Comparison of ENCODE assay signal across 1 cellular context in genomic region chr2:176317246-176318065, GRCh38.
A peak's percentile ranks its signal among the peaks of the same experiment; 100 is the strongest.
TF ChIP-seq lines count a peak whose summit lies in the region.

No MANE protein-coding gene starts in this region.

TF ChIP-seq in HepG2, 621 proteins besides CTCF, POLR2A, EP300 and RAD21 (continued from another document and continues in another):
- 0 out of 2 replicates have a peak, but pooled peaks have one; percentile 42 for TF ChIP-seq PRDM10 (CRISPR knock-in tag; IDR thresholded peaks at IDR 0.05; ENCODE audit: low read depth)
- 0 out of 2 replicates have a peak, but pooled peaks have one; percentile 58 for TF ChIP-seq HIC2 (CRISPR knock-in tag; IDR thresholded peaks at IDR 0.05; ENCODE audit: low read depth)
- TF ChIP-seq ZMYM4 (CRISPR knock-in tag; IDR thresholded peaks at IDR 0.05), result peak; percentile 32; the same call in 1 of the 2 replicates
- TF ChIP-seq MEF2D (CRISPR knock-in tag; IDR thresholded peaks at IDR 0.05), result peak; percentile 90; the same call in 1 of the 2 replicates
- TF ChIP-seq SOX6 (IDR thresholded peaks at IDR 0.05), result no peak
- peak; percentile 73 for TF ChIP-seq SOX6 (CRISPR knock-in tag; IDR thresholded peaks at IDR 0.05)
- TF ChIP-seq THAP8 (CRISPR knock-in tag; IDR thresholded peaks at IDR 0.05; ENCODE audit: borderline replicate concordance), result no peak
- TF ChIP-seq NCOA5 (CRISPR knock-in tag; IDR thresholded peaks at IDR 0.05), result no peak
- TF ChIP-seq AHR (CRISPR knock-in tag; IDR thresholded peaks at IDR 0.05), result no peak
- TF ChIP-seq ONECUT2 (CRISPR knock-in tag; IDR thresholded peaks at IDR 0.05), result peak; percentile 99
- TF ChIP-seq PAXIP1 (CRISPR knock-in tag; conservative IDR thresholded peaks at IDR 0.05), result peak; percentile 73
- TF ChIP-seq RXRB (CRISPR knock-in tag; IDR thresholded peaks at IDR 0.05; ENCODE audit: borderline replicate concordance), result peak; percentile 57; the same call in 1 of the 2 replicates
- peak; percentile 25; the same call in 1 of the 2 replicates for TF ChIP-seq MED1 (CRISPR knock-in tag; IDR thresholded peaks at IDR 0.05)
- peak; percentile 60; the same call in 1 of the 2 replicates for TF ChIP-seq ARID5B (CRISPR knock-in tag; IDR thresholded peaks at IDR 0.05)
- TF ChIP-seq ZNF503 (CRISPR knock-in tag; IDR thresholded peaks at IDR 0.05), result peak; percentile 77
- peak; percentile 66; the same call in 1 of the 2 replicates for TF ChIP-seq NR2F2 (IDR thresholded peaks at IDR 0.05; ENCODE audit: borderline replicate concordance, low read depth)
- TF ChIP-seq CEBPG (CRISPR knock-in tag; IDR thresholded peaks at IDR 0.05), result peak; percentile 50
- 0 out of 2 replicates have a peak, but pooled peaks have one; percentile 9 for TF ChIP-seq KDM1A (CRISPR knock-in tag; IDR thresholded peaks at IDR 0.05)
- TF ChIP-seq SOX13 (IDR thresholded peaks at IDR 0.05), result peak; percentile 74
- TF ChIP-seq SOX13 (CRISPR knock-in tag; conservative IDR thresholded peaks at IDR 0.05 in 1 of 2, IDR thresholded peaks at IDR 0.05 in 1 of 2), result peak in 1 of 2 experiments; percentile 91; a peak in 2 of 4 replicates
- TF ChIP-seq ZFX (CRISPR knock-in tag; IDR thresholded peaks at IDR 0.05; ENCODE audit: low read depth), result no peak
- peak; percentile 57; the same call in 1 of the 2 replicates for TF ChIP-seq HNF1A (IDR thresholded peaks at IDR 0.05; ENCODE audit: low read depth)
- no peak for TF ChIP-seq HNF1A (CRISPR knock-in tag; IDR thresholded peaks at IDR 0.05; ENCODE audit: borderline replicate concordance)
- no peak for TF ChIP-seq TEAD2 (CRISPR knock-in tag; IDR thresholded peaks at IDR 0.05)
- peak; percentile 81 for TF ChIP-seq NR2F6 (IDR thresholded peaks at IDR 0.05)
- peak; percentile 47; the same call in 1 of the 2 replicates for TF ChIP-seq NR2F6 (CRISPR knock-in tag; IDR thresholded peaks at IDR 0.05)
- TF ChIP-seq SMC3 (IDR thresholded peaks at IDR 0.05; ENCODE audit: low read length), result peak; percentile 27; the same call in 1 of the 2 replicates
- TF ChIP-seq SNAI1 (CRISPR knock-in tag; IDR thresholded peaks at IDR 0.05; ENCODE audit: borderline replicate concordance), result no peak
- TF ChIP-seq HOMEZ (CRISPR knock-in tag; IDR thresholded peaks at IDR 0.05; ENCODE audit: low read depth), result 0 out of 2 replicates have a peak, but pooled peaks have one; percentile 19
- TF ChIP-seq ZEB1 (IDR thresholded peaks at IDR 0.05; ENCODE audit: insufficient replicate concordance, low read depth), result peak; percentile 29
- peak; percentile 79; the same call in 1 of the 2 replicates for TF ChIP-seq RCOR2 (CRISPR knock-in tag; IDR thresholded peaks at IDR 0.05)
- TF ChIP-seq ZSCAN5A (CRISPR knock-in tag; IDR thresholded peaks at IDR 0.05; ENCODE audit: borderline replicate concordance), result peak; percentile 67; the same call in 1 of the 2 replicates
